In genomic region chr7:47045169-47045568, GRCh38 we compare ENCODE assay signal across 1 cellular context.
TF ChIP-seq lines count a peak whose summit lies in the region.

No MANE protein-coding gene starts in this region.

TF ChIP-seq in SK-N-SH, 30 proteins besides CTCF, POLR2A, EP300 and RAD21 (continued from another document):
- TF ChIP-seq RFX5 (IDR thresholded peaks at IDR 0.05; ENCODE audit: low read length) = no peak
- no peak for TF ChIP-seq POLR2AphosphoS5 (IDR thresholded peaks at IDR 0.05; ENCODE audit: low read depth, low read length)
- no peak for TF ChIP-seq JUND (IDR thresholded peaks at IDR 0.05)
- TF ChIP-seq YY1 (IDR thresholded peaks at IDR 0.05; ENCODE audit: low read depth) = no peak
- no peak for TF ChIP-seq SIN3A (IDR thresholded peaks at IDR 0.05; ENCODE audit: borderline replicate concordance, low read depth, low read length)
- no peak for TF ChIP-seq RXRA (IDR thresholded peaks at IDR 0.05; ENCODE audit: borderline replicate concordance, low read depth)
- no peak for TF ChIP-seq FOXM1 (IDR thresholded peaks at IDR 0.05; ENCODE audit: low read depth)
- no peak for TF ChIP-seq USF2 (IDR thresholded peaks at IDR 0.05; ENCODE audit: borderline replicate concordance, low read depth, low read length)
- no peak for TF ChIP-seq GATA2 (CRISPR knock-in tag; IDR thresholded peaks at IDR 0.05)
- no peak for TF ChIP-seq SMC3 (IDR thresholded peaks at IDR 0.05; ENCODE audit: low read depth, low read length)
- TF ChIP-seq MEF2A (IDR thresholded peaks at IDR 0.05; ENCODE audit: borderline replicate concordance, low read depth) = no peak
- no peak for TF ChIP-seq IRF3 (IDR thresholded peaks at IDR 0.05; ENCODE audit: low read depth, low read length)
- no peak for TF ChIP-seq GABPA (IDR thresholded peaks at IDR 0.05; ENCODE audit: low read depth)
